ENCODE assay signal across 1 cellular context in genomic region chr17:64836623-64837017, GRCh38.
TF ChIP-seq lines count a peak whose summit lies in the region.

No MANE protein-coding gene starts in this region.

TF ChIP-seq in HepG2, 621 proteins besides CTCF, POLR2A, EP300 and RAD21 (continued from another document):
- TF ChIP-seq ZNF142 (CRISPR knock-in tag; IDR thresholded peaks at IDR 0.05) (0 out of 2 replicates have a peak, but pooled peaks have one; percentile 38), ZNF446 (CRISPR knock-in tag; IDR thresholded peaks at IDR 0.05) (0 out of 2 replicates have a peak, but pooled peaks have one; percentile 15), RFXAP (CRISPR knock-in tag; IDR thresholded peaks at IDR 0.05; ENCODE audit: borderline replicate concordance) (0 out of 2 replicates have a peak, but pooled peaks have one; percentile 16), EED (CRISPR knock-in tag; IDR thresholded peaks at IDR 0.05) (0 out of 2 replicates have a peak, but pooled peaks have one; percentile 61), MYPOP (CRISPR knock-in tag; IDR thresholded peaks at IDR 0.05) (0 out of 2 replicates have a peak, but pooled peaks have one; percentile 17), RARA (CRISPR knock-in tag; IDR thresholded peaks at IDR 0.05) (0 out of 2 replicates have a peak, but pooled peaks have one; percentile 10)
